Comparison of ENCODE assay signal across 1 cellular context in genomic region chr10:93826355-93826754, GRCh38.
TF ChIP-seq lines count a peak whose summit lies in the region.

No MANE protein-coding gene starts in this region.

TF ChIP-seq in SK-N-SH treated with all-trans-retinoic acid at 6 μM for 48 hours, 23 proteins besides CTCF, POLR2A, EP300 and RAD21 (continued from another document):
- TF ChIP-seq SNAI2 (CRISPR knock-in tag; IDR thresholded peaks at IDR 0.05), result no peak
- TF ChIP-seq ARNTL (CRISPR knock-in tag; IDR thresholded peaks at IDR 0.05; ENCODE audit: borderline replicate concordance, low read depth), result no peak
- TF ChIP-seq ISL1 (CRISPR knock-in tag; IDR thresholded peaks at IDR 0.05), result no peak
- TF ChIP-seq POU6F1 (CRISPR knock-in tag; IDR thresholded peaks at IDR 0.05; ENCODE audit: borderline replicate concordance, low read depth), result no peak
- TF ChIP-seq RARB (CRISPR knock-in tag; IDR thresholded peaks at IDR 0.05), result no peak
- TF ChIP-seq ZC3H10 (CRISPR knock-in tag; IDR thresholded peaks at IDR 0.05), result no peak
- no peak for TF ChIP-seq PPARA (CRISPR knock-in tag; IDR thresholded peaks at IDR 0.05; ENCODE audit: borderline replicate concordance)
- TF ChIP-seq ESRRG (CRISPR knock-in tag; IDR thresholded peaks at IDR 0.05), result no peak
- no peak for TF ChIP-seq GLIS3 (CRISPR knock-in tag; IDR thresholded peaks at IDR 0.05)
- no peak for TF ChIP-seq ZFP30 (CRISPR knock-in tag; IDR thresholded peaks at IDR 0.05)
- no peak for TF ChIP-seq TSHZ2 (CRISPR knock-in tag; IDR thresholded peaks at IDR 0.05)
TF ChIP-seq in SK-N-SH treated with all-trans-retinoic acid at 6 μM for 48 hours: peak in this region for 0.
